1 cellular context compared by ENCODE assay signal in genomic region chr19:38266981-38267597, GRCh38.
TF ChIP-seq lines count a peak whose summit lies in the region.

No MANE protein-coding gene starts in this region.

TF ChIP-seq in HCT116, 20 proteins besides CTCF, POLR2A, EP300 and RAD21 (continued from another document):
- TF ChIP-seq JUND (IDR thresholded peaks at IDR 0.05) (peak; percentile 45; the same call in 1 of the 2 replicates), EZH2 (IDR thresholded peaks at IDR 0.05) (no peak), YY1 (IDR thresholded peaks at IDR 0.05; ENCODE audit: extremely low read depth, insufficient replicate concordance, low read depth, low read length) (no peak), EGR1 (IDR thresholded peaks at IDR 0.05; ENCODE audit: low read depth) (peak; percentile 69), SRF (IDR thresholded peaks at IDR 0.05; ENCODE audit: low read depth) (no peak), REST (IDR thresholded peaks at IDR 0.05; ENCODE audit: low read depth) (no peak), FOSL1 (IDR thresholded peaks at IDR 0.05; ENCODE audit: low read depth) (0 out of 2 replicates have a peak, but pooled peaks have one; percentile 45), SP1 (IDR thresholded peaks at IDR 0.05; ENCODE audit: low read depth) (peak; percentile 65; the same call in 1 of the 2 replicates), MAX (IDR thresholded peaks at IDR 0.05) (peak; percentile 73), ZFX (IDR thresholded peaks at IDR 0.05) (no peak), TCF7L2 (IDR thresholded peaks at IDR 0.05; ENCODE audit: borderline replicate concordance, extremely low read depth, insufficient read depth, insufficient read length) (no peak), ATF3 (IDR thresholded peaks at IDR 0.05) (no peak), ZNF274 (IDR thresholded peaks at IDR 0.05; ENCODE audit: low read depth, low read length) (no peak), POLR2AphosphoS5 (IDR thresholded peaks at IDR 0.05; ENCODE audit: low read depth, low read length) (no peak; the same call in 1 of the 2 replicates), CBX3 (IDR thresholded peaks at IDR 0.05; ENCODE audit: low read depth) (peak; percentile 68; the same call in 1 of the 2 replicates), ELF1 (IDR thresholded peaks at IDR 0.05; ENCODE audit: borderline replicate concordance, low read depth) (no peak), SIN3A (IDR thresholded peaks at IDR 0.05; ENCODE audit: low read depth) (no peak), EZH2phosphoT487 (IDR thresholded peaks at IDR 0.05; ENCODE audit: borderline replicate concordance) (no peak)
TF ChIP-seq in HCT116: peak in this region for 7.
